Comparison of ENCODE assay signal across 8 cellular contexts in the genomic region with DNA sequence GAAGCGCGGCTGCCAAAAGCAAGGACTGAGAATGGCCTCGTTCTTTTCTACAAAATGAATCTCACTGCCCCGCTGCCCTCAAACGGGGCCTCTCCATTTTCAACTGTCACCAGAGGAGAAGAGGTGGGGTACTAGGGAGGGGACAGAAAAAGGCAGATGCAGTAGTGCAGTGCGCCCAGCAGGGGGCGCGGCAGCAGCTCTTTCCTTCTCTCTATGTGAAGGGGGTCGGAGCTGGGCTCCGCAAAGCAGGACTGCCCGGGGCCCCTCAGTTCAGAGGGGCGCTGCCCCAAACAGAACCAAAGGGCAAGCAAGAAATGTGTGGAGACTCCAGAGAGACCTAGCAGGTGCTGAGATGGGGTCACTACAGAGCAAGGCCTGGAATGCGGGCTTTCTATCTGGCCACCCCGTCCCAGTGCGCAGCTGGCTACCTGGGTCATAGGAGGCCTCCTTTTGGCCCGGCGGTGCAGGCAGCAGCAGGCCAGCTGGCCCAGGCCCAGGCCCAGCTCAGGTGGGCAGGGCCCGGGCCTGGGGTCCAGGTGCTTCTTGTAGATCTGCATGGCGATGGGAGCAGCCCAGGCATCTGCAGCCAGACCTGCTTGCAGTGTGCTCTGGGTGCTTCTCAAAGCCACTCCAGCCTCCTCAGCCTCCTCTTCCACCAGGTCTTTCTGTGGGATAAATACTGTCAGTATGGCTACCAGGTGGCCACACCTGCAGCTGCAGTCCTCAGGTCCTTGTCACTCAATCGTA. TPM values are rescaled to one million over a fixed set of nuclear protein-coding genes. Genes with fewer than 3 reads are reported as not detected.
DNase-seq lines count a peak whose midpoint lies in the region; ATAC-seq, FAIRE-seq and TF ChIP-seq lines count a peak whose summit lies in the region.

No MANE protein-coding gene starts in this region.

- TF ChIP-seq POLR2A in ovary (IDR thresholded peaks at IDR 0.05): no peak

- WGBS in ovary, 3 donors: 40 to 49% (median 47%) methylated on average over 20 of the region's 20 CpGs

- H3K27me3 ChIP-seq in ovary: no peaks in the 10 kb centered on the region

- no peaks in the 10 kb centered on the region for H3K36me3 ChIP-seq in ovary

- H3K4me3 ChIP-seq in fibroblast of mammary gland (ENCODE audit: control insufficient read depth, low read depth, low read length) (no peak overlapping the region), ovary (no peak overlapping the region)

- intact Hi-C loops in ovary (cut with DNase I): no loop called here

- FAIRE-seq in RCC 7860 (lab: Jason Lieb, UNC): no peak

- ATAC-seq in HG03097 (IDR thresholded peaks at IDR 0.05; ENCODE audit: low FRiP score, unreplicated experiment): no peak

- TF ChIP-seq EP300 in ovary (IDR thresholded peaks at IDR 0.05): no peak

- H3K9me3 ChIP-seq in ovary: no peaks in the 10 kb centered on the region

- TF ChIP-seq CTCF in fibroblast of mammary gland (conservative IDR thresholded peaks at IDR 0.05; ENCODE audit: control insufficient read depth, insufficient read depth, low read depth, low read length): peak; percentile 82
- peak; percentile 64 to 79 (median 65) for TF ChIP-seq CTCF in ovary (IDR thresholded peaks at IDR 0.05)

- DNase-seq in activated T-cell treated with anti-CD3 and anti-CD28 coated beads for 1 hour (ENCODE audit: low read depth): peak; percentile 27
- DNase-seq in activated T-cell treated with anti-CD3 and anti-CD28 coated beads for 4 hours: no peak
- DNase-seq in NCI-H1105 treated with DMSO at 0.1 percent for 48 hours (lab: John Stamatoyannopoulos, UW): peak; percentile 44
- DNase-seq in activated CD8-positive, alpha-beta memory T cell treated with anti-CD3 and anti-CD28 coated beads, Interleukin-2, amount 50 U/mL, for 48 hours: peak; percentile 76
- peak; percentile 38 for DNase-seq in fibroblast of mammary gland (ENCODE audit: low read depth)
- DNase-seq in ovary: peak in 3 of 5 donors; percentile 49 to 64 (median 62)
- DNase-seq in RCC 7860 (ENCODE audit: low spot score): no peak

- no peaks in the 10 kb centered on the region for H3K4me1 ChIP-seq in ovary (ENCODE audit: insufficient read depth)

- no peak overlapping the region for H3K27ac ChIP-seq in ovary

RNA-seq across cellular contexts. Expression of gene IRAK1, which starts 5.9 kb away (rescaled TPM):
- 10 to 100 TPM; 17.0 to 97.4 (median 52.6) TPM for total RNA-seq in ovary
- 10 to 100 TPM; 10.5 to 25.8 TPM for polyA plus RNA-seq in ovary

RNA-seq across cellular contexts. Expression of gene TMEM187, which starts 41.2 kb away (rescaled TPM):
- 10 to 100 TPM in 3 of 7 donors, 1 to 10 TPM in 4; 4.4 to 11.6 (median 9.4) TPM for total RNA-seq in ovary
- polyA plus RNA-seq in ovary: 1 to 10 TPM; 2.6 to 9.8 TPM

RNA-seq across cellular contexts. Expression of gene HCFC1, which starts 42.2 kb away (rescaled TPM):
- total RNA-seq in ovary: 10 to 100 TPM; 26.3 to 62.5 (median 53.1) TPM
- polyA plus RNA-seq in ovary: 10 to 100 TPM; 13.3 to 19.7 TPM

Comparison
In these comparisons a context has a peak if more than half of its experiments do, and no peak if none do; other contexts are left out.
1. DNase-seq: peak in activated T-cell treated with anti-CD3 and anti-CD28 coated beads for 1 hour (single experiment), NCI-H1105 treated with DMSO at 0.1 percent for 48 hours (single experiment), activated CD8-positive, alpha-beta memory T cell treated with anti-CD3 and anti-CD28 coated beads, Interleukin-2, amount 50 U/mL, for 48 hours (single experiment), fibroblast of mammary gland (single experiment) and ovary (3 of 5); none in activated T-cell treated with anti-CD3 and anti-CD28 coated beads for 4 hours (single experiment) and RCC 7860 (single experiment).